8 cellular contexts compared by ENCODE assay signal in the genomic region with DNA sequence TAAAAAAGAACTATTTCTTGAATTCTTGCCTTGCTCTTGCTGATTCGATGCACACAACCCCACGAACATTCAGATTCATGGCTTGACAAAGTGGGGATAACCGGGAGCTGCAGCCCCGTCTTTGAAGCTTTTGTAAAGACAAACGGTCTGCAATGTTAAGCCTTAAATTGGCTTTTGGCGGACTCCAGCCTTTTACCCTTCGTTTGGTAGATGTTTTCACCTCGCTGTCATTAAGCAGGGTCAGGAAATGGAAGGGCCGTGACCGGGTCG. TPM values are rescaled to one million over a fixed set of nuclear protein-coding genes. Genes with fewer than 3 reads are reported as not detected.
DNase-seq lines count a peak whose midpoint lies in the region; ATAC-seq, FAIRE-seq and TF ChIP-seq lines count a peak whose summit lies in the region.

No MANE protein-coding gene starts in this region.

- BruUV-seq in HCT116 (replicated peaks; lab: Mats Ljungman, UMichigan) = TSS peak; percentile 83

- no peak overlapping the region for H2AFZ ChIP-seq in HCT116 (ENCODE audit: low read depth, low read length, poor library complexity, severe bottlenecking)

- no peaks in the 10 kb centered on the region for H3K36me3 ChIP-seq in HCT116 (ENCODE audit: control insufficient read depth in 1 of 2, insufficient read depth in 2 of 2, low read length in 2 of 2)
- H3K36me3 ChIP-seq in iPS-15b (ENCODE audit: control insufficient read depth, insufficient read depth, low read length) = no peaks in the 10 kb centered on the region

- no peak for TF ChIP-seq POLR2A in HCT116 (IDR thresholded peaks at IDR 0.05; ENCODE audit: borderline replicate concordance, extremely low read depth, insufficient read depth, insufficient read length)

- no peak for TF ChIP-seq CTCF in HCT116 (IDR thresholded peaks at IDR 0.05 in 2 of 3, conservative IDR thresholded peaks at IDR 0.05 in 1 of 3; ENCODE audit: borderline replicate concordance in 1 of 3, insufficient read depth in 1 of 3, low read depth in 2 of 3, low read length in 2 of 3)

- H3K4me1 Mint-ChIP-seq in activated T-helper 17 cell treated with anti-CD3 and anti-CD28 coated beads, Interleukin-2, amount 50 U/mL, for 72 hours = peaks cover 19% of the 10 kb centered on the region

- no peak for FAIRE-seq in RCC 7860 (lab: Jason Lieb, UNC)

- H3K79me2 ChIP-seq in HCT116 (ENCODE audit: insufficient read depth, low read length) = no peaks in the 10 kb centered on the region

- ATAC-seq in HCT116 = peak; percentile 43
- no peak for ATAC-seq in activated T-helper 17 cell treated with anti-CD3 and anti-CD28 coated beads, Interleukin-2, amount 50 U/mL, for 72 hours (replicated peaks)
- ATAC-seq in stimulated activated naive CD8-positive, alpha-beta T cell treated with anti-CD3 and anti-CD28 coated beads, Interleukin-15, Interleukin-2, amounts not matched to agents 100 U/mL and 50 U/mL, for 24 hours = peak; percentile 10

- RAD21 ChIA-PET in HCT116 (lab: Charles Lee; ENCODE audit: low non-redundant PET in 1 of 2, low total read pairs in 2 of 2, uncharacterized antibody in 2 of 2, unreplicated experiment in 2 of 2) = no interaction called here

- peak overlapping the region; percentile 64 for H3K9ac ChIP-seq in HCT116 (ENCODE audit: low read length)
- H3K9ac ChIP-seq in iPS-15b (ENCODE audit: low read depth, low read length) = peak overlapping the region; percentile 76

- intact Hi-C loops in HCT116 (cut with micrococcal nuclease) = no loop called here

- H3K4me3 ChIP-seq in HCT116 (replicated peaks in 1 of 2; ENCODE audit: low read depth in 1 of 2, low read length in 2 of 2) (peak overlapping the region; percentile 65 to 89), iPS-15b (ENCODE audit: low read depth, low read length) (peak overlapping the region; percentile 83)

- POLR2A ChIA-PET in HCT116 (lab: Charles Lee) = no interaction called here

- no peaks in the 10 kb centered on the region for H4K20me1 ChIP-seq in HCT116 (ENCODE audit: insufficient read depth)

- no peaks in the 10 kb centered on the region for H3K9me3 Mint-ChIP-seq in activated T-helper 17 cell treated with anti-CD3 and anti-CD28 coated beads, Interleukin-2, amount 50 U/mL, for 72 hours

- peak overlapping the region; percentile 82 for H3K4me2 ChIP-seq in HCT116 (ENCODE audit: low read length)

- H3K36me3 Mint-ChIP-seq in activated T-helper 17 cell treated with anti-CD3 and anti-CD28 coated beads, Interleukin-2, amount 50 U/mL, for 72 hours (ENCODE audit: low read depth) = no peaks in the 10 kb centered on the region

- H3K9me3 ChIP-seq in HCT116 (ENCODE audit: control insufficient read depth in 1 of 2, insufficient read depth in 1 of 2, low read depth in 1 of 2, low read length in 2 of 2) = no peaks in the 10 kb centered on the region
- H3K9me3 ChIP-seq in iPS-15b (ENCODE audit: control insufficient read depth, insufficient read depth, low read length) = no peaks in the 10 kb centered on the region

- no peaks in the 10 kb centered on the region for H3K27me3 ChIP-seq in HCT116 (ENCODE audit: insufficient read depth, low read length)
- no peaks in the 10 kb centered on the region for H3K27me3 ChIP-seq in iPS-15b (ENCODE audit: control insufficient read depth, insufficient read depth, low read length)

- no peaks in the 10 kb centered on the region for H3K27me3 Mint-ChIP-seq in activated T-helper 17 cell treated with anti-CD3 and anti-CD28 coated beads, Interleukin-2, amount 50 U/mL, for 72 hours

- H3K9me2 ChIP-seq in HCT116 (ENCODE audit: insufficient read depth) = no peaks in the 10 kb centered on the region

- peak overlapping the region; percentile 97 for H3K4me3 Mint-ChIP-seq in activated T-helper 17 cell treated with anti-CD3 and anti-CD28 coated beads, Interleukin-2, amount 50 U/mL, for 72 hours

- no peak for TF ChIP-seq RAD21 in HCT116 (IDR thresholded peaks at IDR 0.05; ENCODE audit: low read depth)

- peak overlapping the region; percentile 79 for H3K27ac ChIP-seq in HCT116 (ENCODE audit: low read depth, low read length)

- H3K4me1 ChIP-seq in HCT116 (ENCODE audit: control insufficient read depth in 1 of 2, insufficient read depth in 2 of 2, low read length in 2 of 2) = peaks cover 4 to 9% of the 10 kb centered on the region in 2 experiments; a peak in 3 of 4 replicates
- no peaks in the 10 kb centered on the region for H3K4me1 ChIP-seq in iPS-15b (ENCODE audit: control insufficient read depth, insufficient read depth, low read length)

- CTCF ChIA-PET in HCT116 (lab: Charles Lee) = no interaction called here

- DNase-seq in AG08396 (ENCODE audit: low spot score) (peak; percentile 18), HCT116 (ENCODE audit: low read depth, low spot score) (no peak), RCC 7860 (ENCODE audit: low spot score) (no peak), Ammon's horn (ENCODE audit: low spot score) (no peak)
- DNase-seq in stimulated activated naive CD8-positive, alpha-beta T cell treated with anti-CD3 and anti-CD28 coated beads, Interleukin-15, Interleukin-2, amounts not matched to agents 100 U/mL and 50 U/mL, for 24 hours = no peak
- DNase-seq in activated CD4-positive, alpha-beta T cell treated with anti-CD3 and anti-CD28 coated beads, Interleukin-2, amount 50 U/mL, for 48 hours = no peak

- H3K27ac Mint-ChIP-seq in activated T-helper 17 cell treated with anti-CD3 and anti-CD28 coated beads, Interleukin-2, amount 50 U/mL, for 72 hours = peak overlapping the region; percentile 91

TF ChIP-seq in HCT116, 20 proteins besides CTCF, POLR2A, EP300 and RAD21 (continues in another document):
- TF ChIP-seq ZFX (IDR thresholded peaks at IDR 0.05) = no peak
- TF ChIP-seq YY1 (IDR thresholded peaks at IDR 0.05; ENCODE audit: extremely low read depth, insufficient replicate concordance, low read depth, low read length) = no peak
- TF ChIP-seq JUND (IDR thresholded peaks at IDR 0.05) = no peak
- TF ChIP-seq SRF (IDR thresholded peaks at IDR 0.05; ENCODE audit: low read depth) = no peak
- TF ChIP-seq EGR1 (IDR thresholded peaks at IDR 0.05; ENCODE audit: low read depth) = no peak
- no peak for TF ChIP-seq EZH2 (IDR thresholded peaks at IDR 0.05)
- TF ChIP-seq TCF7L2 (IDR thresholded peaks at IDR 0.05; ENCODE audit: borderline replicate concordance, extremely low read depth, insufficient read depth, insufficient read length) = no peak
- TF ChIP-seq CEBPB (IDR thresholded peaks at IDR 0.05; ENCODE audit: low read depth) = no peak
- no peak; the same call in 1 of the 2 replicates for TF ChIP-seq ELF1 (IDR thresholded peaks at IDR 0.05; ENCODE audit: borderline replicate concordance, low read depth)
- TF ChIP-seq SP1 (IDR thresholded peaks at IDR 0.05; ENCODE audit: low read depth) = no peak
- TF ChIP-seq, protein P1, sequence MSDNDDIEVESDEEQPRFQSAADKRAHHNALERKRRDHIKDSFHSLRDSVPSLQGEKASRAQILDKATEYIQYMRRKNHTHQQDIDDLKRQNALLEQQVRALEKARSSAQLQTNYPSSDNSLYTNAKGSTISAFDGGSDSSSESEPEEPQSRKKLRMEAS (IDR thresholded peaks at IDR 0.05) = no peak
- TF ChIP-seq, protein P2, sequence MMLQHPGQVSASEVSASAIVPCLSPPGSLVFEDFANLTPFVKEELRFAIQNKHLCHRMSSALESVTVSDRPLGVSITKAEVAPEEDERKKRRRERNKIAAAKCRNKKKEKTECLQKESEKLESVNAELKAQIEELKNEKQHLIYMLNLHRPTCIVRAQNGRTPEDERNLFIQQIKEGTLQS (IDR thresholded peaks at IDR 0.05) = no peak
- no peak for TF ChIP-seq CBX3 (IDR thresholded peaks at IDR 0.05; ENCODE audit: low read depth)
- TF ChIP-seq SIN3A (IDR thresholded peaks at IDR 0.05; ENCODE audit: low read depth) = no peak
- TF ChIP-seq, protein P3, sequence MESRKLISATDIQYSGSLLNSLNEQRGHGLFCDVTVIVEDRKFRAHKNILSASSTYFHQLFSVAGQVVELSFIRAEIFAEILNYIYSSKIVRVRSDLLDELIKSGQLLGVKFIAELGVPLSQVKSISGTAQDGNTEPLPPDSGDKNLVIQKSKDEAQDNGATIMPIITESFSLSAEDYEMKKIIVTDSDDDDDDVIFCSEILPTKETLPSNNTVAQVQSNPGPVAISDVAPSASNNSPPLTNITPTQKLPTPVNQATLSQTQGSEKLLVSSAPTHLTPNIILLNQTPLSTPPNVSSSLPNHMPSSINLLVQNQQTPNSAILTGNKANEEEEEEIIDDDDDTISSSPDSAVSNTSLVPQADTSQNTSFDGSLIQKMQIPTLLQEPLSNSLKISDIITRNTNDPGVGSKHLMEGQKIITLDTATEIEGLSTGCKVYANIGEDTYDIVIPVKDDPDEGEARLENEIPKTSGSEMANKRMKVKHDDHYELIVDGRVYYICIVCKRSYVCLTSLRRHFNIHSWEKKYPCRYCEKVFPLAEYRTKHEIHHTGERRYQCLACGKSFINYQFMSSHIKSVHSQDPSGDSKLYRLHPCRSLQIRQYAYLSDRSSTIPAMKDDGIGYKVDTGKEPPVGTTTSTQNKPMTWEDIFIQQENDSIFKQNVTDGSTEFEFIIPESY (IDR thresholded peaks at IDR 0.05; ENCODE audit: extremely low read depth, insufficient replicate concordance, low read length) = no peak
- no peak for TF ChIP-seq POLR2AphosphoS5 (IDR thresholded peaks at IDR 0.05; ENCODE audit: low read depth, low read length)
- no peak for TF ChIP-seq EZH2phosphoT487 (IDR thresholded peaks at IDR 0.05; ENCODE audit: borderline replicate concordance)
- no peak for TF ChIP-seq ZNF274 (IDR thresholded peaks at IDR 0.05; ENCODE audit: low read depth, low read length)

RNA-seq across cellular contexts. Expression of a gene that starts 0.4 kb away (rescaled TPM):
- total RNA-seq in HCT116 (2021; ENCODE audit: unreplicated experiment) = 15.6 TPM
- 9.6 and 11.1 TPM in 2 replicates for polyA plus RNA-seq in HCT116 (2012)
- 10 to 100 TPM; 16.1 to 17.9 TPM for total RNA-seq in activated T-helper 17 cell treated with anti-CD3 and anti-CD28 coated beads, Interleukin-2, amount 50 U/mL, for 72 hours

RNA-seq across cellular contexts. Expression of a gene that starts 21.2 kb away (rescaled TPM):
- total RNA-seq in HCT116 (2021; ENCODE audit: unreplicated experiment) = 9.9 TPM
- 5.2 and 5.5 TPM in 2 replicates for polyA plus RNA-seq in HCT116 (2012)
- total RNA-seq in activated T-helper 17 cell treated with anti-CD3 and anti-CD28 coated beads, Interleukin-2, amount 50 U/mL, for 72 hours = 1 to 10 TPM; 2.9 to 4.2 TPM
